In genomic region chr3:17473761-17474160, GRCh38 we compare ENCODE assay signal across 15 cellular contexts.
A peak's percentile ranks its signal among the peaks of the same experiment; 100 is the strongest.
DNase-seq lines count a peak whose midpoint lies in the region; FAIRE-seq and TF ChIP-seq lines count a peak whose summit lies in the region.
"Had no signal": no experiment of that assay in that cellular context is flagged by ENCODE, and none has a peak within 500 bp of the region (broad histone marks: within the 10 kb centered on the region; RNA-seq: fewer than 3 reads in every experiment).

No MANE protein-coding gene starts in this region.

- TF ChIP-seq CTCF in left ventricle myocardium inferior (IDR thresholded peaks at IDR 0.05; ENCODE audit: borderline replicate concordance) (peak; percentile 41), right atrium auricular region (IDR thresholded peaks at IDR 0.05) (peak in 1 of 2 donors; percentile 49), SK-N-SH (IDR thresholded peaks at IDR 0.05) (peak; percentile 62), type B pancreatic cell (conservative IDR thresholded peaks at IDR 0.05) (peak; percentile 53)

- H2AFZ ChIP-seq in SK-N-SH (ENCODE audit: low read depth) = no peak overlapping the region

- H3K4me1 ChIP-seq in left ventricle myocardium inferior (peaks cover 24% of the 10 kb centered on the region), right atrium auricular region (no peaks in the 10 kb centered on the region), SK-N-SH (ENCODE audit: control insufficient read depth in 1 of 2, insufficient read depth in 2 of 2, low read depth in 1 of 2, low read length in 1 of 2) (no peaks in the 10 kb centered on the region; a peak in 1 of 4 replicates)

- peaks cover 6% of the 10 kb centered on the region for H3F3A ChIP-seq in SK-N-SH (replicated peaks; ENCODE audit: insufficient read depth)

- H3K27ac Mint-ChIP-seq in type B pancreatic cell = no peak overlapping the region
- H3K27ac Mint-ChIP-seq: stimulated activated effector memory CD8-positive, alpha-beta T cell treated with anti-CD3 and anti-CD28 coated beads, Interleukin-12 subunit alpha, Interleukin-12 subunit beta, amount 100 ng/mL, for 72 hours had no signal

- no peak overlapping the region for H3K4me3 ChIP-seq in left ventricle myocardium inferior
- H3K4me3 ChIP-seq in right atrium auricular region = no peak overlapping the region
- H3K4me3 ChIP-seq in SK-N-SH (ENCODE audit: low read depth in 2 of 2, low read length in 1 of 2) = no peak overlapping the region
- H3K4me3 ChIP-seq: psoas muscle had no signal

- no peak overlapping the region for H3K4me2 ChIP-seq in SK-N-SH

- no peak for TF ChIP-seq EP300 in SK-N-SH (IDR thresholded peaks at IDR 0.05; ENCODE audit: borderline replicate concordance in 1 of 2, low read depth in 1 of 2, low read length in 1 of 2)

- intact Hi-C loops in left ventricle myocardium inferior (cut with micrococcal nuclease) = no loop called here

- no peaks in the 10 kb centered on the region for H3K9me2 ChIP-seq in SK-N-SH

- no peak overlapping the region for H3K27ac ChIP-seq in left ventricle myocardium inferior (replicated peaks)
- no peak overlapping the region for H3K27ac ChIP-seq in right atrium auricular region
- no peak overlapping the region for H3K27ac ChIP-seq in SK-N-SH (ENCODE audit: low read depth in 2 of 2, low read length in 1 of 2)
- H3K27ac ChIP-seq: psoas muscle had no signal

- CTCF ChIA-PET in SK-N-SH (lab: Yijun Ruan, JAX) = interaction anchor here (0.7 to 1.7 kb wide), 9 partner anchors 13 to 969 kb away, joined by 3 to 5 read pairs (median 3); no protein-coding TSS in a partner anchor

- H3K27me3 Mint-ChIP-seq in type B pancreatic cell = no peaks in the 10 kb centered on the region

- H3K27me3 ChIP-seq in left ventricle myocardium inferior (ENCODE audit: low read depth) (no peaks in the 10 kb centered on the region), right atrium auricular region (no peaks in the 10 kb centered on the region), SK-N-SH (ENCODE audit: insufficient read depth) (no peaks in the 10 kb centered on the region)

- FAIRE-seq in urothelium cell line (lab: Jason Lieb, UNC) = no peak

- POLR2A ChIA-PET in SK-N-SH (lab: Yijun Ruan, JAX) = no interaction called here

- H3K36me3 ChIP-seq in left ventricle myocardium inferior = no peaks in the 10 kb centered on the region
- H3K36me3 ChIP-seq in right atrium auricular region = no peaks in the 10 kb centered on the region
- H3K36me3 ChIP-seq in SK-N-SH (replicated peaks in 1 of 2; ENCODE audit: control insufficient read depth in 1 of 2, insufficient read depth in 2 of 2, low read length in 1 of 2) = no peaks in the 10 kb centered on the region

- H4K20me1 ChIP-seq in SK-N-SH (ENCODE audit: insufficient read depth) = no peaks in the 10 kb centered on the region

- H3K4me1 Mint-ChIP-seq in type B pancreatic cell (ENCODE audit: unreplicated experiment) = no peaks in the 10 kb centered on the region
- H3K4me1 Mint-ChIP-seq: stimulated activated effector memory CD8-positive, alpha-beta T cell treated with anti-CD3 and anti-CD28 coated beads, Interleukin-12 subunit alpha, Interleukin-12 subunit beta, amount 100 ng/mL, for 72 hours had no signal

- DNase-seq in left ventricle myocardium inferior (no peak), right atrium auricular region (ENCODE audit: low spot score) (no peak), SK-N-SH (peak; percentile 27), fibroblast of peridontal ligament (ENCODE audit: extremely low read depth) (peak; percentile 57), type B pancreatic cell (ENCODE audit: extremely low spot score, unreplicated experiment) (no peak), urothelium cell line (ENCODE audit: low spot score) (no peak), cortex of kidney (lab: John Stamatoyannopoulos, UW) (no peak), NCI-H146 treated with DMSO at 0.1 percent for 48 hours (lab: John Stamatoyannopoulos, UW; ENCODE audit: unreplicated experiment) (no peak)
- DNase-seq: activated CD4-positive, CD25-positive, alpha-beta regulatory T cell treated with anti-CD3 and anti-CD28 coated beads, Interleukin-2, amount 50 U/mL, for 72 hours; GDM1; midbrain; NCI-H1930; psoas muscle; stimulated activated CD4-positive, alpha-beta T cell treated with anti-CD3 and anti-CD28 coated beads, Interleukin-2, amount 100 ng/mL, for 48 hours had no signal

- no peaks in the 10 kb centered on the region for H3K36me3 Mint-ChIP-seq in type B pancreatic cell
- H3K36me3 Mint-ChIP-seq: stimulated activated effector memory CD8-positive, alpha-beta T cell treated with anti-CD3 and anti-CD28 coated beads, Interleukin-12 subunit alpha, Interleukin-12 subunit beta, amount 100 ng/mL, for 72 hours had no signal

- no peaks in the 10 kb centered on the region; the same call in 1 of the 2 replicates for H3K79me2 ChIP-seq in SK-N-SH (ENCODE audit: insufficient read depth)

- H3K9ac ChIP-seq in SK-N-SH = no peak overlapping the region

- H3K9me3 Mint-ChIP-seq in type B pancreatic cell = no peaks in the 10 kb centered on the region
- H3K9me3 Mint-ChIP-seq: stimulated activated effector memory CD8-positive, alpha-beta T cell treated with anti-CD3 and anti-CD28 coated beads, Interleukin-12 subunit alpha, Interleukin-12 subunit beta, amount 100 ng/mL, for 72 hours had no signal

- TF ChIP-seq RAD21 in SK-N-SH (IDR thresholded peaks at IDR 0.05; ENCODE audit: low read length) = peak; percentile 51; the same call in 1 of the 2 replicates

- no peak overlapping the region for H3K4me3 Mint-ChIP-seq in type B pancreatic cell
- H3K4me3 Mint-ChIP-seq: stimulated activated effector memory CD8-positive, alpha-beta T cell treated with anti-CD3 and anti-CD28 coated beads, Interleukin-12 subunit alpha, Interleukin-12 subunit beta, amount 100 ng/mL, for 72 hours had no signal

- no peaks in the 10 kb centered on the region for H3K9me3 ChIP-seq in left ventricle myocardium inferior (replicated peaks)
- no peaks in the 10 kb centered on the region for H3K9me3 ChIP-seq in right atrium auricular region
- H3K9me3 ChIP-seq in SK-N-SH = no peaks in the 10 kb centered on the region
- H3K9me3 ChIP-seq: psoas muscle had no signal

TF ChIP-seq in SK-N-SH, 30 proteins besides CTCF, POLR2A, EP300 and RAD21:
- TF ChIP-seq FOXM1 (IDR thresholded peaks at IDR 0.05; ENCODE audit: low read depth) = no peak
- peak; percentile 30 for TF ChIP-seq SMC3 (IDR thresholded peaks at IDR 0.05; ENCODE audit: low read depth, low read length)

Comparison
In these comparisons a context has a peak if more than half of its experiments do, and no peak if none do; other contexts are left out.
1. DNase-seq: peak in SK-N-SH (single experiment) and fibroblast of peridontal ligament (single experiment); none in left ventricle myocardium inferior (single experiment), right atrium auricular region (single experiment), type B pancreatic cell (single experiment), urothelium cell line (single experiment), cortex of kidney (single experiment) and NCI-H146 treated with DMSO at 0.1 percent for 48 hours (single experiment).